1 cellular context compared by ENCODE assay signal in the genomic region with DNA sequence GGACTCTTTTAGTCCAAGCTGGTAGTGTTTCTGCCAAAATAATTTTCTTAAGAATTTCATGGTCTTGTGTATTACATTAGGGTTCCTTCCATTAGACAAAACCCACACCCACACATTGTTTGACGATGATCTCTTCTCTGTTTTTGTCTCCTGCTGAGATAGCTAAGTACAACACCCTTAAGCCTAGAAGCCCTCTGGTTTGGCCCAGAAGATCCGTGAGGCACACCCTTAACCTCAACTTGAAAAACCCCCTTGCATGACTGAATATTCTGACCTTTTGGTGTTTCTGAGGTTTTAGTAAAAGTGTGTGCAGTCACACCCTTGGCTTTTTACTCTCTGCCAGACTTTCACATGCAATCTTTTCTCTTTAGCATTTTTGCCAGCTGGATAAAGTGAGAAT.
TF ChIP-seq lines count a peak whose summit lies in the region.

No MANE protein-coding gene starts in this region.

TF ChIP-seq in GM12878, 131 proteins besides CTCF, POLR2A, EP300 and RAD21:
- TF ChIP-seq KAT2A (conservative IDR thresholded peaks at IDR 0.05; ENCODE audit: control insufficient read depth, low read depth, low read length) (no peak), SMAD5 (IDR thresholded peaks at IDR 0.05; ENCODE audit: low read depth) (no peak), BMI1 (IDR thresholded peaks at IDR 0.05; ENCODE audit: borderline replicate concordance) (no peak), BHLHE40 (IDR thresholded peaks at IDR 0.05; ENCODE audit: borderline replicate concordance in 1 of 2, low read depth in 2 of 2, low read length in 1 of 2) (peak in 1 of 2 experiments; percentile 24; a peak in 1 of 4 replicates), HCFC1 (IDR thresholded peaks at IDR 0.05; ENCODE audit: low read length) (no peak), CHD2 (IDR thresholded peaks at IDR 0.05; ENCODE audit: borderline replicate concordance, low read depth, low read length) (no peak), ZNF274 (IDR thresholded peaks at IDR 0.05; ENCODE audit: insufficient read depth, insufficient read length) (no peak), BRCA1 (IDR thresholded peaks at IDR 0.05; ENCODE audit: low read depth, low read length) (no peak), NFIC (IDR thresholded peaks at IDR 0.05; ENCODE audit: low read depth, low read length) (no peak), PAX5 (IDR thresholded peaks at IDR 0.05; ENCODE audit: borderline replicate concordance, low read depth, low read length) (0 out of 2 replicates have a peak, but pooled peaks have one; percentile 36), IRF4 (IDR thresholded peaks at IDR 0.05; ENCODE audit: low read depth, low read length) (no peak), CREB1 (IDR thresholded peaks at IDR 0.05; ENCODE audit: low read depth) (no peak), SMAD1 (IDR thresholded peaks at IDR 0.05; ENCODE audit: low read depth, partially characterized antibody) (no peak), HDGF (IDR thresholded peaks at IDR 0.05) (no peak), FOS (IDR thresholded peaks at IDR 0.05; ENCODE audit: borderline replicate concordance, extremely low read depth, insufficient read length) (no peak), BCL11A (IDR thresholded peaks at IDR 0.05; ENCODE audit: low read depth, low read length) (peak; percentile 44; the same call in 1 of the 2 replicates), NR2C2 (IDR thresholded peaks at IDR 0.05; ENCODE audit: borderline replicate concordance, control insufficient read depth, insufficient read length, low read depth) (no peak), CBX3 (IDR thresholded peaks at IDR 0.05; ENCODE audit: borderline replicate concordance, low read depth) (no peak), ZNF217 (IDR thresholded peaks at IDR 0.05) (no peak), GATAD2B (conservative IDR thresholded peaks at IDR 0.05; ENCODE audit: low read depth) (no peak), POU2F2 (IDR thresholded peaks at IDR 0.05; ENCODE audit: borderline replicate concordance, low read depth, low read length) (0 out of 3 replicates have a peak, but pooled peaks have one; percentile 44), RUNX3 (IDR thresholded peaks at IDR 0.05; ENCODE audit: low read length) (peak; percentile 88), RCOR1 (conservative IDR thresholded peaks at IDR 0.05; ENCODE audit: low read depth, low read length) (no peak), NR2F1 (conservative IDR thresholded peaks at IDR 0.05) (peak; percentile 76), HDAC2 (IDR thresholded peaks at IDR 0.05) (no peak), MXI1 (IDR thresholded peaks at IDR 0.05; ENCODE audit: low read depth, low read length) (no peak), IKZF2 (IDR thresholded peaks at IDR 0.05) (no peak), ZSCAN29 (IDR thresholded peaks at IDR 0.05) (no peak), STAT1 (conservative IDR thresholded peaks at IDR 0.05) (no peak), STAT3 (IDR thresholded peaks at IDR 0.05; ENCODE audit: low read depth, low read length) (no peak), POLR2AphosphoS5 (IDR thresholded peaks at IDR 0.05; ENCODE audit: low read length) (no peak), GABPA (IDR thresholded peaks at IDR 0.05; ENCODE audit: low read depth) (no peak), YBX1 (IDR thresholded peaks at IDR 0.05) (no peak)
- TF ChIP-seq, protein P1, sequence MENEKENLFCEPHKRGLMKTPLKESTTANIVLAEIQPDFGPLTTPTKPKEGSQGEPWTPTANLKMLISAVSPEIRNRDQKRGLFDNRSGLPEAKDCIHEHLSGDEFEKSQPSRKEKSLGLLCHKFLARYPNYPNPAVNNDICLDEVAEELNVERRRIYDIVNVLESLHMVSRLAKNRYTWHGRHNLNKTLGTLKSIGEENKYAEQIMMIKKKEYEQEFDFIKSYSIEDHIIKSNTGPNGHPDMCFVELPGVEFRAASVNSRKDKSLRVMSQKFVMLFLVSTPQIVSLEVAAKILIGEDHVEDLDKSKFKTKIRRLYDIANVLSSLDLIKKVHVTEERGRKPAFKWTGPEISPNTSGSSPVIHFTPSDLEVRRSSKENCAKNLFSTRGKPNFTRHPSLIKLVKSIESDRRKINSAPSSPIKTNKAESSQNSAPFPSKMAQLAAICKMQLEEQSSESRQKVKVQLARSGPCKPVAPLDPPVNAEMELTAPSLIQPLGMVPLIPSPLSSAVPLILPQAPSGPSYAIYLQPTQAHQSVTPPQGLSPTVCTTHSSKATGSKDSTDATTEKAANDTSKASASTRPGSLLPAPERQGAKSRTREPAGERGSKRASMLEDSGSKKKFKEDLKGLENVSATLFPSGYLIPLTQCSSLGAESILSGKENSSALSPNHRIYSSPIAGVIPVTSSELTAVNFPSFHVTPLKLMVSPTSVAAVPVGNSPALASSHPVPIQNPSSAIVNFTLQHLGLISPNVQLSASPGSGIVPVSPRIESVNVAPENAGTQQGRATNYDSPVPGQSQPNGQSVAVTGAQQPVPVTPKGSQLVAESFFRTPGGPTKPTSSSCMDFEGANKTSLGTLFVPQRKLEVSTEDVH (IDR thresholded peaks at IDR 0.05; ENCODE audit: low read depth, partially characterized antibody), result no peak
- TF ChIP-seq, protein P2, sequence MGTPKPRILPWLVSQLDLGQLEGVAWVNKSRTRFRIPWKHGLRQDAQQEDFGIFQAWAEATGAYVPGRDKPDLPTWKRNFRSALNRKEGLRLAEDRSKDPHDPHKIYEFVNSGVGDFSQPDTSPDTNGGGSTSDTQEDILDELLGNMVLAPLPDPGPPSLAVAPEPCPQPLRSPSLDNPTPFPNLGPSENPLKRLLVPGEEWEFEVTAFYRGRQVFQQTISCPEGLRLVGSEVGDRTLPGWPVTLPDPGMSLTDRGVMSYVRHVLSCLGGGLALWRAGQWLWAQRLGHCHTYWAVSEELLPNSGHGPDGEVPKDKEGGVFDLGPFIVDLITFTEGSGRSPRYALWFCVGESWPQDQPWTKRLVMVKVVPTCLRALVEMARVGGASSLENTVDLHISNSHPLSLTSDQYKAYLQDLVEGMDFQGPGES (IDR thresholded peaks at IDR 0.05), result no peak
- TF ChIP-seq, protein P3, sequence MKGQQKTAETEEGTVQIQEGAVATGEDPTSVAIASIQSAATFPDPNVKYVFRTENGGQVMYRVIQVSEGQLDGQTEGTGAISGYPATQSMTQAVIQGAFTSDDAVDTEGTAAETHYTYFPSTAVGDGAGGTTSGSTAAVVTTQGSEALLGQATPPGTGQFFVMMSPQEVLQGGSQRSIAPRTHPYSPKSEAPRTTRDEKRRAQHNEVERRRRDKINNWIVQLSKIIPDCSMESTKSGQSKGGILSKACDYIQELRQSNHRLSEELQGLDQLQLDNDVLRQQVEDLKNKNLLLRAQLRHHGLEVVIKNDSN (IDR thresholded peaks at IDR 0.05; ENCODE audit: borderline replicate concordance, extremely low read length, insufficient read depth, low read depth, low read length), result no peak
- TF ChIP-seq, protein P4, sequence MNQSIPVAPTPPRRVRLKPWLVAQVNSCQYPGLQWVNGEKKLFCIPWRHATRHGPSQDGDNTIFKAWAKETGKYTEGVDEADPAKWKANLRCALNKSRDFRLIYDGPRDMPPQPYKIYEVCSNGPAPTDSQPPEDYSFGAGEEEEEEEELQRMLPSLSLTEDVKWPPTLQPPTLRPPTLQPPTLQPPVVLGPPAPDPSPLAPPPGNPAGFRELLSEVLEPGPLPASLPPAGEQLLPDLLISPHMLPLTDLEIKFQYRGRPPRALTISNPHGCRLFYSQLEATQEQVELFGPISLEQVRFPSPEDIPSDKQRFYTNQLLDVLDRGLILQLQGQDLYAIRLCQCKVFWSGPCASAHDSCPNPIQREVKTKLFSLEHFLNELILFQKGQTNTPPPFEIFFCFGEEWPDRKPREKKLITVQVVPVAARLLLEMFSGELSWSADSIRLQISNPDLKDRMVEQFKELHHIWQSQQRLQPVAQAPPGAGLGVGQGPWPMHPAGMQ (IDR thresholded peaks at IDR 0.05; ENCODE audit: borderline replicate concordance), result no peak
- TF ChIP-seq, protein P5, sequence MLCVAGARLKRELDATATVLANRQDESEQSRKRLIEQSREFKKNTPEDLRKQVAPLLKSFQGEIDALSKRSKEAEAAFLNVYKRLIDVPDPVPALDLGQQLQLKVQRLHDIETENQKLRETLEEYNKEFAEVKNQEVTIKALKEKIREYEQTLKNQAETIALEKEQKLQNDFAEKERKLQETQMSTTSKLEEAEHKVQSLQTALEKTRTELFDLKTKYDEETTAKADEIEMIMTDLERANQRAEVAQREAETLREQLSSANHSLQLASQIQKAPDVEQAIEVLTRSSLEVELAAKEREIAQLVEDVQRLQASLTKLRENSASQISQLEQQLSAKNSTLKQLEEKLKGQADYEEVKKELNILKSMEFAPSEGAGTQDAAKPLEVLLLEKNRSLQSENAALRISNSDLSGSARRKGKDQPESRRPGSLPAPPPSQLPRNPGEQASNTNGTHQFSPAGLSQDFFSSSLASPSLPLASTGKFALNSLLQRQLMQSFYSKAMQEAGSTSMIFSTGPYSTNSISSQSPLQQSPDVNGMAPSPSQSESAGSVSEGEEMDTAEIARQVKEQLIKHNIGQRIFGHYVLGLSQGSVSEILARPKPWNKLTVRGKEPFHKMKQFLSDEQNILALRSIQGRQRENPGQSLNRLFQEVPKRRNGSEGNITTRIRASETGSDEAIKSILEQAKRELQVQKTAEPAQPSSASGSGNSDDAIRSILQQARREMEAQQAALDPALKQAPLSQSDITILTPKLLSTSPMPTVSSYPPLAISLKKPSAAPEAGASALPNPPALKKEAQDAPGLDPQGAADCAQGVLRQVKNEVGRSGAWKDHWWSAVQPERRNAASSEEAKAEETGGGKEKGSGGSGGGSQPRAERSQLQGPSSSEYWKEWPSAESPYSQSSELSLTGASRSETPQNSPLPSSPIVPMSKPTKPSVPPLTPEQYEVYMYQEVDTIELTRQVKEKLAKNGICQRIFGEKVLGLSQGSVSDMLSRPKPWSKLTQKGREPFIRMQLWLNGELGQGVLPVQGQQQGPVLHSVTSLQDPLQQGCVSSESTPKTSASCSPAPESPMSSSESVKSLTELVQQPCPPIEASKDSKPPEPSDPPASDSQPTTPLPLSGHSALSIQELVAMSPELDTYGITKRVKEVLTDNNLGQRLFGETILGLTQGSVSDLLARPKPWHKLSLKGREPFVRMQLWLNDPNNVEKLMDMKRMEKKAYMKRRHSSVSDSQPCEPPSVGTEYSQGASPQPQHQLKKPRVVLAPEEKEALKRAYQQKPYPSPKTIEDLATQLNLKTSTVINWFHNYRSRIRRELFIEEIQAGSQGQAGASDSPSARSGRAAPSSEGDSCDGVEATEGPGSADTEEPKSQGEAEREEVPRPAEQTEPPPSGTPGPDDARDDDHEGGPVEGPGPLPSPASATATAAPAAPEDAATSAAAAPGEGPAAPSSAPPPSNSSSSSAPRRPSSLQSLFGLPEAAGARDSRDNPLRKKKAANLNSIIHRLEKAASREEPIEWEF (IDR thresholded peaks at IDR 0.05; ENCODE audit: insufficient replicate concordance, low read depth, low read length), result no peak
- TF ChIP-seq, protein P6, sequence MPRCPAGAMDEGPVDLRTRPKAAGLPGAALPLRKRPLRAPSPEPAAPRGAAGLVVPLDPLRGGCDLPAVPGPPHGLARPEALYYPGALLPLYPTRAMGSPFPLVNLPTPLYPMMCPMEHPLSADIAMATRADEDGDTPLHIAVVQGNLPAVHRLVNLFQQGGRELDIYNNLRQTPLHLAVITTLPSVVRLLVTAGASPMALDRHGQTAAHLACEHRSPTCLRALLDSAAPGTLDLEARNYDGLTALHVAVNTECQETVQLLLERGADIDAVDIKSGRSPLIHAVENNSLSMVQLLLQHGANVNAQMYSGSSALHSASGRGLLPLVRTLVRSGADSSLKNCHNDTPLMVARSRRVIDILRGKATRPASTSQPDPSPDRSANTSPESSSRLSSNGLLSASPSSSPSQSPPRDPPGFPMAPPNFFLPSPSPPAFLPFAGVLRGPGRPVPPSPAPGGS (IDR thresholded peaks at IDR 0.05; ENCODE audit: borderline replicate concordance, insufficient read depth, low read depth, low read length, poor library complexity, severe bottlenecking), result no peak
- TF ChIP-seq, protein P7, sequence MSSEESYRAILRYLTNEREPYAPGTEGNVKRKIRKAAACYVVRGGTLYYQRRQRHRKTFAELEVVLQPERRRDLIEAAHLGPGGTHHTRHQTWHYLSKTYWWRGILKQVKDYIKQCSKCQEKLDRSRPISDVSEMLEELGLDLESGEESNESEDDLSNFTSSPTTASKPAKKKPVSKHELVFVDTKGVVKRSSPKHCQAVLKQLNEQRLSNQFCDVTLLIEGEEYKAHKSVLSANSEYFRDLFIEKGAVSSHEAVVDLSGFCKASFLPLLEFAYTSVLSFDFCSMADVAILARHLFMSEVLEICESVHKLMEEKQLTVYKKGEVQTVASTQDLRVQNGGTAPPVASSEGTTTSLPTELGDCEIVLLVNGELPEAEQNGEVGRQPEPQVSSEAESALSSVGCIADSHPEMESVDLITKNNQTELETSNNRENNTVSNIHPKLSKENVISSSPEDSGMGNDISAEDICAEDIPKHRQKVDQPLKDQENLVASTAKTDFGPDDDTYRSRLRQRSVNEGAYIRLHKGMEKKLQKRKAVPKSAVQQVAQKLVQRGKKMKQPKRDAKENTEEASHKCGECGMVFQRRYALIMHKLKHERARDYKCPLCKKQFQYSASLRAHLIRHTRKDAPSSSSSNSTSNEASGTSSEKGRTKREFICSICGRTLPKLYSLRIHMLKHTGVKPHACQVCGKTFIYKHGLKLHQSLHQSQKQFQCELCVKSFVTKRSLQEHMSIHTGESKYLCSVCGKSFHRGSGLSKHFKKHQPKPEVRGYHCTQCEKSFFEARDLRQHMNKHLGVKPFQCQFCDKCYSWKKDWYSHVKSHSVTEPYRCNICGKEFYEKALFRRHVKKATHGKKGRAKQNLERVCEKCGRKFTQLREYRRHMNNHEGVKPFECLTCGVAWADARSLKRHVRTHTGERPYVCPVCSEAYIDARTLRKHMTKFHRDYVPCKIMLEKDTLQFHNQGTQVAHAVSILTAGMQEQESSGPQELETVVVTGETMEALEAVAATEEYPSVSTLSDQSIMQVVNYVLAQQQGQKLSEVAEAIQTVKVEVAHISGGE (CRISPR knock-in tag; IDR thresholded peaks at IDR 0.05), result no peak
- TF ChIP-seq, protein P8, sequence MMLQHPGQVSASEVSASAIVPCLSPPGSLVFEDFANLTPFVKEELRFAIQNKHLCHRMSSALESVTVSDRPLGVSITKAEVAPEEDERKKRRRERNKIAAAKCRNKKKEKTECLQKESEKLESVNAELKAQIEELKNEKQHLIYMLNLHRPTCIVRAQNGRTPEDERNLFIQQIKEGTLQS (IDR thresholded peaks at IDR 0.05; ENCODE audit: borderline replicate concordance, extremely low read depth, low read depth, low read length), result no peak
- TF ChIP-seq, protein P9, sequence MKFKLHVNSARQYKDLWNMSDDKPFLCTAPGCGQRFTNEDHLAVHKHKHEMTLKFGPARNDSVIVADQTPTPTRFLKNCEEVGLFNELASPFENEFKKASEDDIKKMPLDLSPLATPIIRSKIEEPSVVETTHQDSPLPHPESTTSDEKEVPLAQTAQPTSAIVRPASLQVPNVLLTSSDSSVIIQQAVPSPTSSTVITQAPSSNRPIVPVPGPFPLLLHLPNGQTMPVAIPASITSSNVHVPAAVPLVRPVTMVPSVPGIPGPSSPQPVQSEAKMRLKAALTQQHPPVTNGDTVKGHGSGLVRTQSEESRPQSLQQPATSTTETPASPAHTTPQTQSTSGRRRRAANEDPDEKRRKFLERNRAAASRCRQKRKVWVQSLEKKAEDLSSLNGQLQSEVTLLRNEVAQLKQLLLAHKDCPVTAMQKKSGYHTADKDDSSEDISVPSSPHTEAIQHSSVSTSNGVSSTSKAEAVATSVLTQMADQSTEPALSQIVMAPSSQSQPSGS (IDR thresholded peaks at IDR 0.05; ENCODE audit: low read length), result peak; percentile 31; the same call in 1 of the 2 replicates
